In the genomic region with DNA sequence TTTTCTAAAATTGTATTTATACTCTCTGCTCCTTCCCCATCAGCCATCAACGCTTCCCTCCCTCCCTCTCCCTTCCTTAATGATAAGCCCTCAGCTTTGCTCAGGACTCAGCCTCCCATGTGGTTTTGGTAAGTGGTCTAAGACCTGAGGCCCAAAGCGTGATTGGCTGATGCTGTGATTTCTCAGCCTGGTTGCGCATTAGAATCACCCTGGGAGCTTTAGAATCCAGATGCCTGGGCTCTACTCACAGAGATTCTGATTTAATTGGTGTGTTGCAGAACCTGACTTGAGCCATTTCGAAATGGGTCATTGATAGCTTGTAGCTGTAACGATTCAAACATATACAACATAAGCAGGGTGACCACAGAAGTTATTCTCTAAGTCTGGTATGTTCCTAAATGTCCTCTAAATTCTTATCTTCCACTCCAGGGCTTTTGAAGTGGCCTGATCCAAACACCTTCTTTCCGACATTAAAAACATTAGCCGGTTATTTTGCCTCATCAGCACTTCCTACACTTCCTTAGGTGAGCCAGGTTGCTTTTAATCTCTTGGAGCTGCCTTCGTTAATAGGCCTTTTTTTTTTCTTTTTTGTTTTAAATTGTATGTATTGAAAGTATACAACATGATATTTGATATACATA, we compare ENCODE assay signal across 20 cellular contexts.
"Had no signal": no experiment of that assay in that cellular context is flagged by ENCODE, and none has a peak within 500 bp of the region (broad histone marks: within the 10 kb centered on the region; RNA-seq: fewer than 3 reads in every experiment).

No MANE protein-coding gene starts in this region.

- H3K9me3 Mint-ChIP-seq: activated naive CD8-positive, alpha-beta T cell treated with anti-CD3 and anti-CD28 coated beads for 36 hours; dendritic cell treated with granulocyte-macrophage colony-stimulating factor and Interleukin-4, amounts not matched to agents 40 ng/mL and 50 ng/mL, for 4 days; effector memory CD8-positive, alpha-beta T cell; T-helper 2 cell treated with Interferon-gamma antibody and Interleukin-4, amounts not matched to agents 5 μg/mL and 100 μg/mL, for 36 hours had no signal

- H3K27ac ChIP-seq: brain microvascular endothelial cell, suprapubic skin had no signal

- ATAC-seq: activated CD4-positive, CD25-positive, alpha-beta regulatory T cell treated with anti-CD3 and anti-CD28 coated beads, Interleukin-2, amount 50 U/mL, for 24 hours; effector memory CD8-positive, alpha-beta T cell; left lobe of liver; right cardiac atrium had no signal

- FAIRE-seq: islet of Langerhans had no signal

- H3K4me2 ChIP-seq: smooth muscle cell had no signal

- H3K27ac Mint-ChIP-seq: activated naive CD8-positive, alpha-beta T cell treated with anti-CD3 and anti-CD28 coated beads for 36 hours; dendritic cell treated with granulocyte-macrophage colony-stimulating factor and Interleukin-4, amounts not matched to agents 40 ng/mL and 50 ng/mL, for 4 days; effector memory CD8-positive, alpha-beta T cell; T-helper 2 cell treated with Interferon-gamma antibody and Interleukin-4, amounts not matched to agents 5 μg/mL and 100 μg/mL, for 36 hours; type B pancreatic cell had no signal

- DNase-seq: activated CD4-positive, alpha-beta T cell treated with anti-CD3 and anti-CD28 coated beads, Interleukin-2, amount 50 U/mL, for 4 hours; activated gamma-delta T cell treated with Interleukin-2 at 50 U/mL for 16 hours; activated naive CD8-positive, alpha-beta T cell treated with anti-CD3 and anti-CD28 coated beads for 36 hours; activated T-cell treated with anti-CD3 and anti-CD28 coated beads, Interleukin-2, amount 50 U/mL, for 48 hours; brain microvascular endothelial cell; cerebellar nuclear complex; effector memory CD8-positive, alpha-beta T cell; head of caudate nucleus; posterior cingulate gyrus; right cardiac atrium; stimulated activated naive CD4-positive, alpha-beta T cell treated with Interleukin-2 at 50 U/mL for 16 hours; SW 1271 had no signal

- H3K36me3 ChIP-seq: brain microvascular endothelial cell, suprapubic skin had no signal

- H3K27me3 Mint-ChIP-seq: activated naive CD8-positive, alpha-beta T cell treated with anti-CD3 and anti-CD28 coated beads for 36 hours; dendritic cell treated with granulocyte-macrophage colony-stimulating factor and Interleukin-4, amounts not matched to agents 40 ng/mL and 50 ng/mL, for 4 days; effector memory CD8-positive, alpha-beta T cell; type B pancreatic cell had no signal

- H3K9me3 ChIP-seq: suprapubic skin had no signal

- H3K4me3 ChIP-seq: smooth muscle cell, suprapubic skin had no signal

- H3K36me3 Mint-ChIP-seq: type B pancreatic cell had no signal

- H3K27me3 ChIP-seq: brain microvascular endothelial cell, suprapubic skin had no signal

- H3K4me3 Mint-ChIP-seq: activated naive CD8-positive, alpha-beta T cell treated with anti-CD3 and anti-CD28 coated beads for 36 hours; dendritic cell treated with granulocyte-macrophage colony-stimulating factor and Interleukin-4, amounts not matched to agents 40 ng/mL and 50 ng/mL, for 4 days; effector memory CD8-positive, alpha-beta T cell; T-helper 2 cell treated with Interferon-gamma antibody and Interleukin-4, amounts not matched to agents 5 μg/mL and 100 μg/mL, for 36 hours; type B pancreatic cell had no signal
